Comparison of ENCODE assay signal across 17 cellular contexts in the genomic region with DNA sequence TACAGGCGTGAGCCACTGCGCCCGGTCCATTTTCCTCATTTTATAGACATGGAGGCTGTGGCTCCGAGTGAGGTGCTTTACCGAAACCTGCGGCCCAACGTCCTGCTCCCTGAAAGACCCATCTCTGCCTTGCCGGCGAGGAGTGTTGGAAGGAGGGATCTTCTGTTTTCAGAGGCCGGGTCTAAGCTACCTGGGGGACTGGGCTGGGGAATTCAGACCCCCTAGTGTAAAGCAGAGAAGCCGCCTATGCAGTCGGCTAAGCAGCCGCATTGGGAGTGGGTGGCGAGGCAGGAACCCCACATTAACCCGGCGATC. TPM values are rescaled to one million over a fixed set of nuclear protein-coding genes. Genes with fewer than 3 reads are reported as not detected.
DNase-seq lines count a peak whose midpoint lies in the region; ATAC-seq, FAIRE-seq and TF ChIP-seq lines count a peak whose summit lies in the region.
"Had no signal": no experiment of that assay in that cellular context is flagged by ENCODE, and none has a peak within 500 bp of the region (broad histone marks: within the 10 kb centered on the region; RNA-seq: fewer than 3 reads in every experiment).

No MANE protein-coding gene starts in this region.

- no peak for DNase-seq in CD4-positive, CD25-positive, alpha-beta regulatory T cell
- DNase-seq in WTC11 (ENCODE audit: low spot score) = no peak
- no peak for DNase-seq in keratinocyte (ENCODE audit: low read depth, low spot score)
- DNase-seq in superior temporal gyrus (ENCODE audit: extremely low spot score) = no peak
- DNase-seq in NCI-H2227 (lab: John Stamatoyannopoulos, UW; ENCODE audit: unreplicated experiment) = no peak
- no peak for DNase-seq in central memory CD4-positive, alpha-beta T cell
- DNase-seq: DMS79 treated with DMSO at 0.1 percent for 48 hours, NCI-H2029, NCI-H748 treated with DMSO at 0.1 percent for 48 hours had no signal

- no peaks in the 10 kb centered on the region for H3K27me3 Mint-ChIP-seq in CD4-positive, CD25-positive, alpha-beta regulatory T cell
- peaks cover 10% of the 10 kb centered on the region for H3K27me3 Mint-ChIP-seq in WTC11 (ENCODE audit: low read depth)
- H3K27me3 Mint-ChIP-seq in activated T-helper 17 cell treated with anti-CD3 and anti-CD28 coated beads, Interleukin-2, amount 50 U/mL, for 72 hours = peaks cover 7% of the 10 kb centered on the region

- no peaks in the 10 kb centered on the region for H3K9me3 Mint-ChIP-seq in CD4-positive, CD25-positive, alpha-beta regulatory T cell
- no peaks in the 10 kb centered on the region for H3K9me3 Mint-ChIP-seq in WTC11
- no peaks in the 10 kb centered on the region for H3K9me3 Mint-ChIP-seq in activated T-helper 17 cell treated with anti-CD3 and anti-CD28 coated beads, Interleukin-2, amount 50 U/mL, for 72 hours
- H3K9me3 Mint-ChIP-seq: activated CD8-positive, alpha-beta T cell treated with anti-CD3 and anti-CD28 coated beads for 36 hours; neural crest cell had no signal

- no peaks in the 10 kb centered on the region for H3K9me1 ChIP-seq in keratinocyte (ENCODE audit: control insufficient read depth, extremely low read depth, insufficient read depth, low read length)

- no peak for FAIRE-seq in keratinocyte (lab: Jason Lieb, UNC)

- peaks cover 10% of the 10 kb centered on the region for H3K4me1 ChIP-seq in CD4-positive, CD25-positive, alpha-beta regulatory T cell (ENCODE audit: control insufficient read depth, insufficient read depth, low read length, poor library complexity, severe bottlenecking)
- H3K4me1 ChIP-seq in keratinocyte (ENCODE audit: control insufficient read depth, extremely low read depth, insufficient read depth, low read length) = no peaks in the 10 kb centered on the region

- peak overlapping the region; percentile 76 for H3K4me2 ChIP-seq in keratinocyte (ENCODE audit: control insufficient read depth, extremely low read depth, insufficient read depth, low read depth, low read length)

- no peak overlapping the region for H3K4me3 ChIP-seq in CD4-positive, CD25-positive, alpha-beta regulatory T cell (ENCODE audit: low read depth, low read length)
- peak overlapping the region in 1 of 3 experiments; percentile 63 for H3K4me3 ChIP-seq in keratinocyte (ENCODE audit: control insufficient read depth in 2 of 3, extremely low read depth in 1 of 3, insufficient read depth in 2 of 3, low read depth in 1 of 3, low read length in 3 of 3)
- peak overlapping the region in 5 of 7 experiments; percentile 33 to 49 (median 42) for H3K4me3 ChIP-seq in skin epidermis

- H3K79me2 ChIP-seq in keratinocyte (ENCODE audit: control insufficient read depth, insufficient read depth, low read length) = no peaks in the 10 kb centered on the region

- no peak for ATAC-seq in CD4-positive, CD25-positive, alpha-beta regulatory T cell (ENCODE audit: low read depth in 2 of 2)
- ATAC-seq in WTC11 = peak; percentile 25; the same call in 1 of the 2 replicates
- no peak for ATAC-seq in activated T-helper 17 cell treated with anti-CD3 and anti-CD28 coated beads, Interleukin-2, amount 50 U/mL, for 72 hours (replicated peaks)

- H3K9ac ChIP-seq in keratinocyte (ENCODE audit: control insufficient read depth, extremely low read depth, insufficient read depth, low read length) = peak overlapping the region; percentile 60

- H3K27ac Mint-ChIP-seq in CD4-positive, CD25-positive, alpha-beta regulatory T cell = no peak overlapping the region
- H3K27ac Mint-ChIP-seq in WTC11 = no peak overlapping the region
- H3K27ac Mint-ChIP-seq in activated T-helper 17 cell treated with anti-CD3 and anti-CD28 coated beads, Interleukin-2, amount 50 U/mL, for 72 hours = no peak overlapping the region
- H3K27ac Mint-ChIP-seq: activated CD8-positive, alpha-beta T cell treated with anti-CD3 and anti-CD28 coated beads for 36 hours had no signal

- no peak for TF ChIP-seq CTCF in WTC11 (IDR thresholded peaks at IDR 0.05)
- no peak for TF ChIP-seq CTCF in keratinocyte (optimal IDR thresholded peaks at IDR 0.05 in 1 of 3, IDR thresholded peaks at IDR 0.05 in 1 of 3, conservative IDR thresholded peaks at IDR 0.05 in 1 of 3; ENCODE audit: extremely low read depth in 1 of 3, insufficient read depth in 2 of 3, low read length in 3 of 3)

- H4K20me1 ChIP-seq in keratinocyte (ENCODE audit: control insufficient read depth, extremely low read depth, insufficient read depth, low read length) = no peaks in the 10 kb centered on the region

- dilution Hi-C loops in keratinocyte (cut with MboI; ENCODE audit: extremely low pct_ligation_motif_present, low sequenced_read_pairs) = no loop called here

- no peaks in the 10 kb centered on the region for H3K27me3 ChIP-seq in CD4-positive, CD25-positive, alpha-beta regulatory T cell (ENCODE audit: control insufficient read depth, insufficient read depth, low read length)
- H3K27me3 ChIP-seq in keratinocyte (ENCODE audit: control insufficient read depth, extremely low read depth, insufficient read depth, low read length) = no peaks in the 10 kb centered on the region

- H3K36me3 ChIP-seq in CD4-positive, CD25-positive, alpha-beta regulatory T cell (ENCODE audit: control insufficient read depth, insufficient read depth, low read length) = no peaks in the 10 kb centered on the region
- no peaks in the 10 kb centered on the region for H3K36me3 ChIP-seq in keratinocyte (ENCODE audit: control insufficient read depth in 2 of 2, extremely low read depth in 1 of 2, insufficient read depth in 2 of 2, low read length in 2 of 2)

- no peaks in the 10 kb centered on the region for H3K9me3 ChIP-seq in CD4-positive, CD25-positive, alpha-beta regulatory T cell (ENCODE audit: control insufficient read depth in 2 of 2, low read length in 2 of 2)
- H3K9me3 ChIP-seq in keratinocyte (ENCODE audit: control insufficient read depth, low read depth, low read length) = no peaks in the 10 kb centered on the region

- peak overlapping the region in 3 of 4 donors; percentile 48 to 78 (median 56) for H3K4me3 Mint-ChIP-seq in CD4-positive, CD25-positive, alpha-beta regulatory T cell
- peak overlapping the region; percentile 62 for H3K4me3 Mint-ChIP-seq in WTC11
- H3K4me3 Mint-ChIP-seq in activated T-helper 17 cell treated with anti-CD3 and anti-CD28 coated beads, Interleukin-2, amount 50 U/mL, for 72 hours = no peak overlapping the region
- H3K4me3 Mint-ChIP-seq: activated CD8-positive, alpha-beta T cell treated with anti-CD3 and anti-CD28 coated beads for 36 hours; neural crest cell had no signal

- H3K4me1 Mint-ChIP-seq in CD4-positive, CD25-positive, alpha-beta regulatory T cell = peaks cover 4 to 54% (median 22%) of the 10 kb centered on the region in 4 donors
- H3K4me1 Mint-ChIP-seq in WTC11 = peaks cover 15% of the 10 kb centered on the region
- H3K4me1 Mint-ChIP-seq in activated T-helper 17 cell treated with anti-CD3 and anti-CD28 coated beads, Interleukin-2, amount 50 U/mL, for 72 hours = no peaks in the 10 kb centered on the region

- CTCF ChIA-PET in WTC11 (lab: Charles Lee) = interaction anchor here (0.6 to 3.4 kb wide), 6 partner anchors 20 to 115 kb away, joined by 3 to 13 read pairs (median 4); no protein-coding TSS in a partner anchor

- peak overlapping the region; percentile 49 for H2AFZ ChIP-seq in keratinocyte (ENCODE audit: control insufficient read depth, low read length)

- no peak overlapping the region for H3K27ac ChIP-seq in CD4-positive, CD25-positive, alpha-beta regulatory T cell (ENCODE audit: insufficient read depth, low read length, poor library complexity, severe bottlenecking)
- no peak overlapping the region for H3K27ac ChIP-seq in keratinocyte (ENCODE audit: control insufficient read depth, insufficient read depth, low read length)
- H3K27ac ChIP-seq in skin epidermis = peak overlapping the region in 19 of 21 experiments; percentile 40 to 97 (median 85)
- H3K27ac ChIP-seq: RWPE1 had no signal

- POLR2A ChIA-PET in WTC11 (lab: Charles Lee) = interaction anchor here (0.7 kb wide), 1 partner anchor 190 kb away, joined by 4 read pairs; no protein-coding TSS in a partner anchor

- H3K36me3 Mint-ChIP-seq in CD4-positive, CD25-positive, alpha-beta regulatory T cell = no peaks in the 10 kb centered on the region
- no peaks in the 10 kb centered on the region for H3K36me3 Mint-ChIP-seq in WTC11
- no peaks in the 10 kb centered on the region for H3K36me3 Mint-ChIP-seq in activated T-helper 17 cell treated with anti-CD3 and anti-CD28 coated beads, Interleukin-2, amount 50 U/mL, for 72 hours (ENCODE audit: low read depth)

TF ChIP-seq in WTC11, 78 proteins besides CTCF, POLR2A, EP300 and RAD21:
- TF ChIP-seq ZNF263 (CRISPR knock-in tag; IDR thresholded peaks at IDR 0.05; ENCODE audit: low read depth) (no peak), ZNF232 (CRISPR knock-in tag; IDR thresholded peaks at IDR 0.05) (no peak)
TF ChIP-seq in WTC11: peak in this region for 0.

RNA-seq across cellular contexts. Expression of gene MEOX1, which starts 16.3 kb away (rescaled TPM):
- total RNA-seq in CD4-positive, CD25-positive, alpha-beta regulatory T cell = 15.3 TPM
- polyA plus RNA-seq in CD4-positive, CD25-positive, alpha-beta regulatory T cell = 10 to 100 TPM; 25.4 to 36.5 (median 32.1) TPM
- total RNA-seq in WTC11 (2021) = 0.16 TPM in 1 of 3 replicates, not detected in the others
- 0.05 to 0.10 TPM (median 0.08 TPM) in 3 replicates for polyA plus RNA-seq in keratinocyte
- polyA plus RNA-seq in keratinocyte (2011; ENCODE audit: low read depth) = 0.31 TPM
- 0.02 and 0.04 TPM in 2 replicates for polyA plus RNA-seq in keratinocyte (2011; cell fraction: cytosol; rRNA removed)
- polyA plus RNA-seq in keratinocyte (2011; cell fraction: nucleus; rRNA removed) = 0.04 and 0.09 TPM in 2 replicates
- polyA plus RNA-seq in keratinocyte (2012; ENCODE audit: low replicate concordance) = 0.11 and 0.28 TPM in 2 replicates
- polyA minus RNA-seq in keratinocyte = not detected in 3 replicates
- polyA minus RNA-seq in keratinocyte (2011; cell fraction: cytosol; rRNA and poly(A)+ RNA removed) = not detected
- polyA minus RNA-seq in keratinocyte (2011; cell fraction: nucleus; rRNA and poly(A)+ RNA removed) = not detected in 2 replicates
- 1 to 10 TPM; 3.3 to 4.8 TPM for total RNA-seq in activated T-helper 17 cell treated with anti-CD3 and anti-CD28 coated beads, Interleukin-2, amount 50 U/mL, for 72 hours
- total RNA-seq: fibroblast of lung, LHCN-M2 had no signal
- polyA plus RNA-seq: BJ, fibroblast of lung had no signal

Comparison
In these comparisons a context has a peak if more than half of its experiments do, and no peak if none do; other contexts are left out.
1. H3K27ac ChIP-seq: peak in skin epidermis (19 of 21); none in CD4-positive, CD25-positive, alpha-beta regulatory T cell (single experiment) and keratinocyte (single experiment).